ENCODE assay signal across 16 cellular contexts in the genomic region with DNA sequence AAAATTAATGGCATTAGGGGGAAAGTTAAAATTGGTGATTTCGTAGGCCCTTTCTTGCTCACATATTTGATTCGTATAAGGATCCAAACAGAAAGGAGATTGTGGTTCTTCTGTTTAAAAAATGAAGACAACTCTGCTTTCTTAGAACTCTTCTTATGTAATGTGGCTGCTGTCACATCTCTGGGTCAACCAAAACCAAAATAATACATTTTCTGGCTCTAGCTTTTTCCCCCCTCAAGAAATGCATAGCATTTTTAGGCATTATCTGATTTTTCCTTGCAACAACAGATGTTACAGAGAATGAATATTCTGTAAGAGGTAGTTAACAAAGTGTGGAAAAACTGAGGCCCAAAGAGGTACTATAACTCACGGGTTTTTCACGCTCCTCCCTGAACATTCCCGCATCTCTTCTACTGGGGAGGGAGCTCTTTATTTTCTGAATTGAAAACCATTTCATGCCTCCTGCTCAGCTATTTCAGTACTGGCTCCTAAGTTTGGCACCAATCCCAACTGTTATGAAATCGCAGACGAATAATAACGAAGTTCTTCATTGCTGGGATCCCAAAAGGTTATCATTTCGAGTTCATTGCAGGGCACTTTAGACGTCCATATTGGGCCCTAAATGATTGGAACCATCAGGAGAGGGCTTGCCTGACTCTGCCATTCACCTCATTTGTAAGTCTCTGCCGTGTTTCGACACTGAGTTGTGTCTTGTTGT. TPM values are rescaled to one million over a fixed set of nuclear protein-coding genes. Genes with fewer than 3 reads are reported as not detected.
A peak's percentile ranks its signal among the peaks of the same experiment; 100 is the strongest.
DNase-seq lines count a peak whose midpoint lies in the region; ATAC-seq and TF ChIP-seq lines count a peak whose summit lies in the region.
"Had no signal": no experiment of that assay in that cellular context is flagged by ENCODE, and none has a peak within 500 bp of the region (broad histone marks: within the 10 kb centered on the region; RNA-seq: fewer than 3 reads in every experiment).

No MANE protein-coding gene starts in this region.

- H4K20me1 ChIP-seq in GM23338 (replicated peaks; ENCODE audit: insufficient read depth) = no peaks in the 10 kb centered on the region

- H3K4me1 Mint-ChIP-seq in GM23338 = peaks cover 28% of the 10 kb centered on the region
- peaks cover 67 to 99% (median 94%) of the 10 kb centered on the region in 7 donors for H3K4me1 Mint-ChIP-seq in naive thymus-derived CD4-positive, alpha-beta T cell

- H3K36me3 ChIP-seq in GM23338 (ENCODE audit: insufficient read depth) = no peaks in the 10 kb centered on the region
- no peaks in the 10 kb centered on the region for H3K36me3 ChIP-seq in naive thymus-derived CD4-positive, alpha-beta T cell (ENCODE audit: control insufficient read depth in 2 of 3, insufficient read depth in 3 of 3, low read length in 3 of 3)
- H3K36me3 ChIP-seq in prostate gland = no peaks in the 10 kb centered on the region
- H3K36me3 ChIP-seq: pancreas had no signal

- H3K9me3 ChIP-seq in naive thymus-derived CD4-positive, alpha-beta T cell (ENCODE audit: control insufficient read depth in 2 of 3, low read length in 3 of 3) = no peaks in the 10 kb centered on the region
- H3K9me3 ChIP-seq in prostate gland = no peaks in the 10 kb centered on the region
- H3K9me3 ChIP-seq: pancreas had no signal

- intact Hi-C loops in naive thymus-derived CD4-positive, alpha-beta T cell (cut with micrococcal nuclease) = no loop called here
- intact Hi-C loops in prostate gland (cut with DNase I) = no loop called here

- ATAC-seq in GM23338 = no peak
- ATAC-seq in activated naive CD4-positive, alpha-beta T cell treated with anti-CD3 and anti-CD28 coated beads, Interleukin-2, amount 50 U/mL, for 72 hours = no peak
- no peak for ATAC-seq in naive thymus-derived CD4-positive, alpha-beta T cell
- ATAC-seq: pancreas, WTC11 had no signal

- H3K4me3 Mint-ChIP-seq in GM23338 = no peak overlapping the region
- H3K4me3 Mint-ChIP-seq in naive thymus-derived CD4-positive, alpha-beta T cell = peak overlapping the region in 9 of 10 donors; percentile 71 to 97 (median 79)
- H3K4me3 Mint-ChIP-seq: WTC11 had no signal

- WGBS in prostate gland = 77% methylated on average over 12 of the region's 12 CpGs

- H2AFZ ChIP-seq in GM23338 = peak overlapping the region; percentile 80

- TF ChIP-seq CTCF in GM23338 (conservative IDR thresholded peaks at IDR 0.05; ENCODE audit: low read depth in 2 of 2) (no peak), prostate gland (IDR thresholded peaks at IDR 0.05) (no peak)

- no peak overlapping the region for H3K4me2 ChIP-seq in GM23338

- H3K9me2 ChIP-seq in GM23338 (ENCODE audit: insufficient read depth) = no peaks in the 10 kb centered on the region

- H3K27ac Mint-ChIP-seq in GM23338 = no peak overlapping the region
- H3K27ac Mint-ChIP-seq in activated naive CD4-positive, alpha-beta T cell treated with anti-CD3 and anti-CD28 coated beads, Interleukin-2, amount 50 U/mL, for 72 hours = peak overlapping the region; percentile 62 to 81
- peak overlapping the region in 6 of 9 donors; percentile 82 to 98 (median 95) for H3K27ac Mint-ChIP-seq in naive thymus-derived CD4-positive, alpha-beta T cell
- H3K27ac Mint-ChIP-seq: WTC11 had no signal

- no peak for TF ChIP-seq POLR2A in prostate gland (IDR thresholded peaks at IDR 0.05)

- POLR2A ChIA-PET in naive thymus-derived CD4-positive, alpha-beta T cell (lab: Charles Lee) = interaction anchor here (0.8 to 17.0 kb wide), 8 partner anchors 8 to 25 kb away, joined by 3 to 350 read pairs (median 4); no protein-coding TSS in a partner anchor

- peak; percentile 49 for DNase-seq in NCI-H2171 treated with DMSO at 0.1 percent for 48 hours (lab: John Stamatoyannopoulos, UW)
- no peak for DNase-seq in NCI-H2171 (lab: John Stamatoyannopoulos, UW)
- no peak for DNase-seq in GM23338 (ENCODE audit: low spot score)
- no peak for DNase-seq in activated naive CD4-positive, alpha-beta T cell treated with anti-CD3 and anti-CD28 coated beads, Interleukin-2, amount 50 U/mL, for 72 hours (ENCODE audit: low spot score in 2 of 2)
- DNase-seq in naive thymus-derived CD4-positive, alpha-beta T cell = peak in 1 of 9 donors; percentile 11
- DNase-seq in NCI-H187 treated with DMSO at 0.1 percent for 48 hours (lab: John Stamatoyannopoulos, UW) = no peak
- no peak for DNase-seq in prostate gland (ENCODE audit: low spot score)
- DNase-seq in inferior parietal cortex (ENCODE audit: extremely low spot score) = no peak
- DNase-seq: activated effector memory CD4-positive, alpha-beta T cell treated with Interleukin-2 at 50 U/mL for 16 hours; NCI-H1048; NCI-H69; pancreas had no signal

- H3K4me3 ChIP-seq in GM23338 (no peak overlapping the region), prostate gland (no peak overlapping the region)
- peak overlapping the region; percentile 34 for H3K4me3 ChIP-seq in naive thymus-derived CD4-positive, alpha-beta T cell (ENCODE audit: low read length)
- H3K4me3 ChIP-seq: pancreas had no signal

- H3K27ac ChIP-seq in GM23338 (ENCODE audit: low read depth) (no peak overlapping the region), prostate gland (no peak overlapping the region)
- peak overlapping the region; percentile 78 for H3K27ac ChIP-seq in naive thymus-derived CD4-positive, alpha-beta T cell (ENCODE audit: low read depth, low read length)
- H3K27ac ChIP-seq: pancreas had no signal

- H3F3A ChIP-seq in GM23338 (replicated peaks; ENCODE audit: low read depth) = no peaks in the 10 kb centered on the region

- H3K79me2 ChIP-seq in GM23338 (replicated peaks; ENCODE audit: insufficient read depth) = no peaks in the 10 kb centered on the region

- no peaks in the 10 kb centered on the region for H3K9me3 Mint-ChIP-seq in GM23338
- no peaks in the 10 kb centered on the region for H3K9me3 Mint-ChIP-seq in activated naive CD4-positive, alpha-beta T cell treated with anti-CD3 and anti-CD28 coated beads, Interleukin-2, amount 50 U/mL, for 72 hours
- peaks cover 0 to 3% (median 0%) of the 10 kb centered on the region in 11 donors for H3K9me3 Mint-ChIP-seq in naive thymus-derived CD4-positive, alpha-beta T cell
- H3K9me3 Mint-ChIP-seq: WTC11 had no signal

- CTCF ChIA-PET in naive thymus-derived CD4-positive, alpha-beta T cell (lab: Charles Lee) = interaction anchor here (0.7 to 1.6 kb wide), 6 partner anchors 9 to 21 kb away, joined by 3 to 4 read pairs (median 3); no protein-coding TSS in a partner anchor

- no peaks in the 10 kb centered on the region for H3K36me3 Mint-ChIP-seq in GM23338 (ENCODE audit: low read depth)
- H3K36me3 Mint-ChIP-seq in activated naive CD4-positive, alpha-beta T cell treated with anti-CD3 and anti-CD28 coated beads, Interleukin-2, amount 50 U/mL, for 72 hours = no peaks in the 10 kb centered on the region
- H3K36me3 Mint-ChIP-seq in naive thymus-derived CD4-positive, alpha-beta T cell = peaks cover 4 to 40% (median 28%) of the 10 kb centered on the region in 5 donors
- H3K36me3 Mint-ChIP-seq: WTC11 had no signal

- H3K4me1 ChIP-seq in GM23338 (ENCODE audit: insufficient read depth) = peaks cover 20% of the 10 kb centered on the region
- H3K4me1 ChIP-seq in naive thymus-derived CD4-positive, alpha-beta T cell (ENCODE audit: control insufficient read depth in 2 of 2, insufficient read depth in 2 of 2, low read length in 2 of 2) = peaks cover 82 to 91% of the 10 kb centered on the region in 2 donors
- H3K4me1 ChIP-seq in prostate gland (replicated peaks) = no peaks in the 10 kb centered on the region
- H3K4me1 ChIP-seq: pancreas had no signal

- H3K27me3 ChIP-seq in GM23338 (ENCODE audit: insufficient read depth) (no peaks in the 10 kb centered on the region), prostate gland (replicated peaks; ENCODE audit: insufficient read depth) (no peaks in the 10 kb centered on the region)
- no peaks in the 10 kb centered on the region for H3K27me3 ChIP-seq in naive thymus-derived CD4-positive, alpha-beta T cell (ENCODE audit: control insufficient read depth in 2 of 2, insufficient read depth in 2 of 2, low read length in 2 of 2)
- H3K27me3 ChIP-seq: pancreas had no signal

- H3K27me3 Mint-ChIP-seq in GM23338 (ENCODE audit: insufficient read depth, low read depth, poor library complexity) = peaks cover 4% of the 10 kb centered on the region
- no peaks in the 10 kb centered on the region for H3K27me3 Mint-ChIP-seq in naive thymus-derived CD4-positive, alpha-beta T cell

RNA-seq across cellular contexts. Expression of a gene that starts 17.1 kb away (rescaled TPM):
- total RNA-seq in GM23338 (2014; rRNA removed; shearing (Covaris generic)) = 0.42 TPM in 1 of 2 replicates, not detected in the other
- not detected in 2 replicates for polyA plus RNA-seq in GM23338 (2016; fragmentation: Nextera tagmentation; extraction: Ambion mirVana)
- 10 to 100 TPM; 42.4 to 54.6 TPM for total RNA-seq in activated naive CD4-positive, alpha-beta T cell treated with anti-CD3 and anti-CD28 coated beads, Interleukin-2, amount 50 U/mL, for 72 hours
- 100 to 1,000 TPM; 108 to 156 (median 145) TPM for total RNA-seq in naive thymus-derived CD4-positive, alpha-beta T cell
- 100 to 1,000 TPM in 1 of 2 donors, 10 to 100 TPM in 1; 55.2 to 109 TPM for polyA plus RNA-seq in naive thymus-derived CD4-positive, alpha-beta T cell
- total RNA-seq in prostate gland = 1 to 10 TPM in 1 of 2 donors, under 1 TPM in 1; 0.91 to 2.2 TPM
- total RNA-seq: fibroblast of lung, HT-29 had no signal
- polyA plus RNA-seq: fibroblast of lung had no signal

RNA-seq across cellular contexts. Expression of a gene that starts 24.4 kb away (rescaled TPM):
- total RNA-seq in GM23338 (2014; rRNA removed; shearing (Covaris generic)) = not detected in 2 replicates
- polyA plus RNA-seq in GM23338 (2016; fragmentation: Nextera tagmentation; extraction: Ambion mirVana) = not detected in 2 replicates
- 1 to 10 TPM in 1 of 2 donors, under 1 TPM in 1; 0.31 to 1.5 TPM for total RNA-seq in activated naive CD4-positive, alpha-beta T cell treated with anti-CD3 and anti-CD28 coated beads, Interleukin-2, amount 50 U/mL, for 72 hours
- total RNA-seq in naive thymus-derived CD4-positive, alpha-beta T cell = under 1 TPM in 3 of 5 experiments, not detected in 2; 0.12 to 0.60 (median 0.30) TPM
- polyA plus RNA-seq in naive thymus-derived CD4-positive, alpha-beta T cell = under 1 TPM; 0.19 to 0.24 TPM
- total RNA-seq in prostate gland = 1 to 10 TPM in 1 of 2 donors, under 1 TPM in 1; 0.09 to 5.1 TPM
- total RNA-seq: fibroblast of lung, HT-29, pancreas, ureter, WTC11 had no signal
- polyA plus RNA-seq: fibroblast of lung had no signal

RNA-seq across cellular contexts. Expression of a gene that starts 42.3 kb away (rescaled TPM):
- not detected in 2 replicates for total RNA-seq in GM23338 (2014; rRNA removed; shearing (Covaris generic))
- not detected in 2 replicates for polyA plus RNA-seq in GM23338 (2016; fragmentation: Nextera tagmentation; extraction: Ambion mirVana)
- 1 to 10 TPM; 2.4 to 2.5 TPM for total RNA-seq in activated naive CD4-positive, alpha-beta T cell treated with anti-CD3 and anti-CD28 coated beads, Interleukin-2, amount 50 U/mL, for 72 hours
- total RNA-seq in naive thymus-derived CD4-positive, alpha-beta T cell = 10 to 100 TPM in 2 of 5 experiments, 1 to 10 TPM in 3; 6.4 to 12.8 (median 9.5) TPM
- polyA plus RNA-seq in naive thymus-derived CD4-positive, alpha-beta T cell = 1 to 10 TPM; 2.6 to 3.3 TPM
- total RNA-seq in prostate gland = not detected
- total RNA-seq: fibroblast of lung, HT-29, WTC11 had no signal
- polyA plus RNA-seq: fibroblast of lung, pancreas had no signal

Comparison
In these comparisons a context has a peak if more than half of its experiments do, and no peak if none do; other contexts are left out.
1. RNA of a gene that starts 17.1 kb away (total RNA-seq): 108 to 156 TPM in naive thymus-derived CD4-positive, alpha-beta T cell and 42.4 to 54.6 TPM in activated naive CD4-positive, alpha-beta T cell treated with anti-CD3 and anti-CD28 coated beads, Interleukin-2, amount 50 U/mL, for 72 hours; 0.91 to 2.2 TPM in prostate gland and 0.42 TPM in GM23338; every median in the first group is over 10 times any median in the second.